Comparison of ENCODE assay signal across 8 cellular contexts in the genomic region with DNA sequence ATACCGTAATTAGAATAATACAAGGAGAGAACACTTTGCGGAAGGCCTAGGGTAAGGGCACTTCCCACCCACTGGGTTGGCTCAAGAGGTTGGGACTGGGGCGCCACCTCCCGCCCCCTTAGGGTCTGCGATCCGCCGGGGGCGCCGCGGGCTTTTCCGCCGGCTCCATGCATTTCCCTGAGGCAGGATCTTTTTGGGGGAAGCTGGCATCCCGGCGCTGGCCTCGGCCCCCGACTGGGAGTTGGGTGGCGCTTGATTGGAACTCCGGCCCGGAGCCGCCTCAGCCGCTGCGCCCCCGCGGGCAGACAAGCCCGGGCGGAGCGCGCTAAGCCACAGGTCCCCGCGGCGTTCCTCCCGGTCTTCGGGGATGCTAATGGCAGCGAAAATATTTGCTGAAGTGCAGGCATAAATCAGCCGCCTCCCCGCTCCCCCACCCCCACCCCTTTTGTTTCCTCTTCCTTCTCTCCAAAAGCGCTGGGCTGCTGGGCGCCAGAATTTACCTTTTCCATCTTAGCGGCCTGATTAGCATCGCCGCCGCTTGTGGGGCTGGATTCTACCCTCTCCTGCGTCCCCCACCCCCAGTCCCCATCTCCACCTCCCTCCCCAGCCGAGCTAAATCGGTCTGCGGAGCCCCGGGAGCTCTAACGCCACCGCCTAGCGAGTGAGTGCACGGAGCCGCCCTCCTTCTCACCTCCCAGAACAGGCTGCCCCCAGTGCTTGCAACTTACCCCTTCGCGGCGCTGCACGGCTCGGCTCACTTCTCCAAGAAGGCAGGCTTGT. TPM values are rescaled to one million over a fixed set of nuclear protein-coding genes. Genes with fewer than 3 reads are reported as not detected.
DNase-seq lines count a peak whose midpoint lies in the region; TF ChIP-seq lines count a peak whose summit lies in the region.

No MANE protein-coding gene starts in this region.

- no peaks in the 10 kb centered on the region for H3K27me3 ChIP-seq in HAP-1 (ENCODE audit: low read depth)
- peaks cover 41% of the 10 kb centered on the region for H3K27me3 ChIP-seq in iPS-20b (ENCODE audit: insufficient read depth, low read length)
- no peaks in the 10 kb centered on the region for H3K27me3 ChIP-seq in skeletal muscle satellite cell (ENCODE audit: control insufficient read depth, insufficient read depth, low read length)

- peak overlapping the region; percentile 91 for H3K4me2 ChIP-seq in skeletal muscle satellite cell (ENCODE audit: low read length)

- DNase-seq in AG20443 (ENCODE audit: low spot score) (peak; percentile 56), HAP-1 (ENCODE audit: low spot score in 2 of 2) (peak in 1 of 2 experiments; percentile 63), astrocyte of the spinal cord (ENCODE audit: low read depth, low spot score) (peak; percentile 29), GDM1 (lab: John Stamatoyannopoulos, UW) (no peak), NCI-H1694 treated with DMSO at 0.1 percent for 48 hours (lab: John Stamatoyannopoulos, UW) (no peak)
- no peak for DNase-seq in activated CD4-positive, alpha-beta T cell treated with anti-CD3 and anti-CD28 coated beads, Interleukin-2, amount 50 U/mL, for 1 hour

- in situ Hi-C loops in HAP-1 (cut with MboI; ENCODE audit: low sequenced_read_pairs), result no loop called here
- in situ Hi-C loops in astrocyte of the spinal cord (cut with HindIII; ENCODE audit: low sequenced_read_pairs), result no loop called here

- peak; percentile 6 for TF ChIP-seq CTCF in astrocyte of the spinal cord (IDR thresholded peaks at IDR 0.05; ENCODE audit: low read depth, low read length)

- H3K36me3 ChIP-seq in HAP-1 (replicated peaks) (no peaks in the 10 kb centered on the region), iPS-20b (ENCODE audit: insufficient read depth, low read depth, low read length) (no peaks in the 10 kb centered on the region), skeletal muscle satellite cell (ENCODE audit: insufficient read depth, low read length) (no peaks in the 10 kb centered on the region)

- H3K9ac ChIP-seq in iPS-20b (ENCODE audit: low read depth, low read length) (peak overlapping the region; percentile 75; the same call in 1 of the 2 replicates), skeletal muscle satellite cell (ENCODE audit: low read depth, low read length) (peak overlapping the region; percentile 64)

- no peaks in the 10 kb centered on the region for H3K9me3 ChIP-seq in HAP-1
- no peaks in the 10 kb centered on the region for H3K9me3 ChIP-seq in iPS-20b (ENCODE audit: insufficient read depth, low read depth, low read length)
- H3K9me3 ChIP-seq in skeletal muscle satellite cell (replicated peaks; ENCODE audit: low read length), result no peaks in the 10 kb centered on the region

- H3K4me1 ChIP-seq in HAP-1, result peaks cover 7% of the 10 kb centered on the region
- H3K4me1 ChIP-seq in iPS-20b (ENCODE audit: insufficient read depth, low read length), result peaks cover 47% of the 10 kb centered on the region
- peaks cover 18% of the 10 kb centered on the region for H3K4me1 ChIP-seq in skeletal muscle satellite cell (ENCODE audit: control insufficient read depth, insufficient read depth, low read length)

- H3K27ac ChIP-seq in iPS-20b (ENCODE audit: low read length), result peak overlapping the region; percentile 38

- H3K4me3 ChIP-seq in HAP-1, result peak overlapping the region; percentile 24
- H3K4me3 ChIP-seq in astrocyte of the spinal cord (ENCODE audit: low read depth, low read length), result peak overlapping the region; percentile 43
- H3K4me3 ChIP-seq in iPS-20b (ENCODE audit: low read length), result peak overlapping the region; percentile 81
- H3K4me3 ChIP-seq in skeletal muscle satellite cell (ENCODE audit: low read length), result peak overlapping the region; percentile 66

RNA-seq across cellular contexts. Expression of gene UNC5B, which starts 5.1 kb away (rescaled TPM):
- 15.0 and 15.3 TPM in 2 replicates for total RNA-seq in skeletal muscle satellite cell (2012; rRNA removed)

Comparison
In these comparisons a context has a peak if more than half of its experiments do, and no peak if none do; other contexts are left out.
1. DNase-seq: peak in AG20443 (single experiment) and astrocyte of the spinal cord (single experiment); none in GDM1 (single experiment), activated CD4-positive, alpha-beta T cell treated with anti-CD3 and anti-CD28 coated beads, Interleukin-2, amount 50 U/mL, for 1 hour (single experiment) and NCI-H1694 treated with DMSO at 0.1 percent for 48 hours (single experiment).
2. H3K4me3 ChIP-seq: peak in every context shown above with its lines; median percentile 81 in iPS-20b; 66 in skeletal muscle satellite cell; 43 in astrocyte of the spinal cord; 24 in HAP-1.